In the genomic region with DNA sequence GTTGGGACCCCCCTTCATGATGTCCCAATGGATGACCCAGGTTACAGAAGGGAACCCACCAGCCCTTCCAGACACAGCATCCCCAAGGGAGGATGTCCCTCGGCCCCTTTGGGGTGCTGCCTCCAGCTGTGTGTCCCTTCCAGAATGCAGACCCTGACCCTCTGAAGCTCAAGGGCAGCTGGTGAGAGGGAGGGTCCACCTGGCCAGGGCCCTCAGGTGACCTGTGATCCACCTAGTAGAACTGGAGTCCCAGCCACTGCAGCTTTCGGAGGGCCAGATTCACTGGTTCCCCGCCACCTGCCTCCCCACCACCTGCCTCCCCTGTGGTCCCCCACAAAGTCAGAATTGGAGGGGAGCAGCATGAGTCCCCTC, we compare ENCODE assay signal across 26 cellular contexts. TPM values are rescaled to one million over a fixed set of nuclear protein-coding genes. Genes with fewer than 3 reads are reported as not detected.
DNase-seq lines count a peak whose midpoint lies in the region; ATAC-seq, FAIRE-seq and TF ChIP-seq lines count a peak whose summit lies in the region.
"Had no signal": no experiment of that assay in that cellular context is flagged by ENCODE, and none has a peak within 500 bp of the region (broad histone marks: within the 10 kb centered on the region; RNA-seq: fewer than 3 reads in every experiment).

No MANE protein-coding gene starts in this region.

- H3K36me3 Mint-ChIP-seq in activated CD4-positive, alpha-beta T cell treated with anti-CD3 and anti-CD28 coated beads for 36 hours (ENCODE audit: low read depth): peaks cover 75% of the 10 kb centered on the region
- no peaks in the 10 kb centered on the region for H3K36me3 Mint-ChIP-seq in activated CD4-positive, alpha-beta T cell treated with anti-CD3 and anti-CD28 coated beads, Interleukin-2, amount 10 ng/mL, durations not matched to agents 7 days and 5 days (ENCODE audit: low read depth)
- H3K36me3 Mint-ChIP-seq in stimulated activated effector memory CD8-positive, alpha-beta T cell treated with anti-CD3 and anti-CD28 coated beads, Interleukin-12 subunit alpha, Interleukin-12 subunit beta, amount 100 ng/mL, for 72 hours: peaks cover 60% of the 10 kb centered on the region
- H3K36me3 Mint-ChIP-seq: CD4-positive, alpha-beta memory T cell had no signal

- H3K27me3 Mint-ChIP-seq in activated CD4-positive, alpha-beta T cell treated with anti-CD3 and anti-CD28 coated beads for 36 hours: no peaks in the 10 kb centered on the region
- H3K27me3 Mint-ChIP-seq in activated CD4-positive, alpha-beta T cell treated with anti-CD3 and anti-CD28 coated beads, Interleukin-2, amount 10 ng/mL, durations not matched to agents 7 days and 5 days: no peaks in the 10 kb centered on the region
- H3K27me3 Mint-ChIP-seq: CD4-positive, alpha-beta memory T cell had no signal

- TF ChIP-seq CTCF in VCaP (conservative IDR thresholded peaks at IDR 0.05) (no peak), kidney (IDR thresholded peaks at IDR 0.05; ENCODE audit: borderline replicate concordance, extremely low read depth, insufficient read depth) (no peak), Peyer's patch (IDR thresholded peaks at IDR 0.05) (no peak), mammary epithelial cell (conservative IDR thresholded peaks at IDR 0.05 in 1 of 2, IDR thresholded peaks at IDR 0.05 in 1 of 2; ENCODE audit: extremely low read depth in 1 of 2, insufficient read depth in 1 of 2, low read depth in 1 of 2, low read length in 2 of 2) (no peak)

- no peak overlapping the region for H3K9ac ChIP-seq in kidney (ENCODE audit: low read length in 2 of 2)
- no peak overlapping the region for H3K9ac ChIP-seq in mammary epithelial cell (ENCODE audit: insufficient read depth, low read length)
- H3K9ac ChIP-seq: BLaER1 had no signal

- 73% methylated on average over 3 of the region's 3 CpGs for WGBS in mammary epithelial cell (ENCODE audit: low coverage, missing lambda C conversion rate)

- no peaks in the 10 kb centered on the region for H3K9me3 Mint-ChIP-seq in activated CD4-positive, alpha-beta T cell treated with anti-CD3 and anti-CD28 coated beads for 36 hours (ENCODE audit: low read depth)
- H3K9me3 Mint-ChIP-seq in activated CD4-positive, alpha-beta T cell treated with anti-CD3 and anti-CD28 coated beads, Interleukin-2, amount 10 ng/mL, durations not matched to agents 7 days and 5 days: no peaks in the 10 kb centered on the region
- H3K9me3 Mint-ChIP-seq in stimulated activated effector memory CD8-positive, alpha-beta T cell treated with anti-CD3 and anti-CD28 coated beads, Interleukin-12 subunit alpha, Interleukin-12 subunit beta, amount 100 ng/mL, for 72 hours: no peaks in the 10 kb centered on the region

- dilution Hi-C loops in mammary epithelial cell (cut with HindIII; ENCODE audit: low sequenced_read_pairs): no loop called here

- H3K27ac ChIP-seq in VCaP (peak overlapping the region; percentile 66), kidney (ENCODE audit: low read depth in 2 of 2, low read length in 2 of 2) (no peak overlapping the region), Peyer's patch (peak overlapping the region in 2 of 4 donors; percentile 67 to 78), mammary epithelial cell (ENCODE audit: insufficient read depth, low read depth, low read length) (no peak overlapping the region)
- H3K27ac ChIP-seq: 22Rv1, BLaER1 had no signal

- H3K9me3 ChIP-seq in kidney (ENCODE audit: control insufficient read depth in 1 of 2, low read length in 2 of 2): no peaks in the 10 kb centered on the region
- no peaks in the 10 kb centered on the region for H3K9me3 ChIP-seq in Peyer's patch
- no peaks in the 10 kb centered on the region for H3K9me3 ChIP-seq in mammary epithelial cell (replicated peaks; ENCODE audit: insufficient read depth, low read length)
- H3K9me3 ChIP-seq: BLaER1 had no signal

- FAIRE-seq in kidney (lab: Jason Lieb, UNC): no peak
- FAIRE-seq: GM12892, HTR-8/SVneo had no signal

- H3K4me1 ChIP-seq in kidney (ENCODE audit: control insufficient read depth in 1 of 2, insufficient read depth in 1 of 2, low read depth in 1 of 2, low read length in 2 of 2) (no peaks in the 10 kb centered on the region), Peyer's patch (peaks cover 0 to 8% (median 0%) of the 10 kb centered on the region in 4 donors), mammary epithelial cell (ENCODE audit: insufficient read depth, low read length) (no peaks in the 10 kb centered on the region)

- peaks cover 46% of the 10 kb centered on the region for H3K4me1 Mint-ChIP-seq in activated CD4-positive, alpha-beta T cell treated with anti-CD3 and anti-CD28 coated beads for 36 hours
- H3K4me1 Mint-ChIP-seq in activated CD4-positive, alpha-beta T cell treated with anti-CD3 and anti-CD28 coated beads, Interleukin-2, amount 10 ng/mL, durations not matched to agents 7 days and 5 days: peaks cover 18% of the 10 kb centered on the region
- H3K4me1 Mint-ChIP-seq in stimulated activated effector memory CD8-positive, alpha-beta T cell treated with anti-CD3 and anti-CD28 coated beads, Interleukin-12 subunit alpha, Interleukin-12 subunit beta, amount 100 ng/mL, for 72 hours: peaks cover 43% of the 10 kb centered on the region

- no peaks in the 10 kb centered on the region for H4K20me1 ChIP-seq in mammary epithelial cell (ENCODE audit: insufficient read depth, low read length)
- H4K20me1 ChIP-seq: BLaER1 had no signal

- intact Hi-C loops in activated CD4-positive, alpha-beta T cell treated with anti-CD3 and anti-CD28 coated beads for 36 hours (cut with DNase I, micrococcal nuclease): loop anchor here in 1 of 2 experiments (2.0 kb wide), 2 partner anchors 17 to 37 kb away; no protein-coding TSS in a partner anchor
- intact Hi-C loops in kidney (cut with DNase I): loop anchor here (10.0 kb wide), 1 partner anchor 131 kb away; no protein-coding TSS in a partner anchor
- intact Hi-C loops in mammary epithelial cell (cut with micrococcal nuclease): loop anchor here (2.0 to 5.0 kb wide), 2 partner anchors 75 to 444 kb away; no protein-coding TSS in a partner anchor

- no peaks in the 10 kb centered on the region for H3K79me2 ChIP-seq in mammary epithelial cell (ENCODE audit: insufficient read depth, low read length)

- no peak overlapping the region for H3K4me2 ChIP-seq in mammary epithelial cell (ENCODE audit: insufficient read depth, low read depth, low read length)
- H3K4me2 ChIP-seq: BLaER1 had no signal

- no peaks in the 10 kb centered on the region for H3K36me3 ChIP-seq in kidney (ENCODE audit: control insufficient read depth in 1 of 2, insufficient read depth in 2 of 2, low read length in 2 of 2)
- H3K36me3 ChIP-seq in Peyer's patch: no peaks in the 10 kb centered on the region
- H3K36me3 ChIP-seq in mammary epithelial cell (ENCODE audit: insufficient read depth, low read length): no peaks in the 10 kb centered on the region
- H3K36me3 ChIP-seq: BLaER1 had no signal

- no peak for ATAC-seq in activated CD4-positive, alpha-beta T cell treated with anti-CD3 and anti-CD28 coated beads for 36 hours
- ATAC-seq in stimulated activated effector memory CD8-positive, alpha-beta T cell treated with anti-CD3 and anti-CD28 coated beads, Interleukin-12 subunit alpha, Interleukin-12 subunit beta, amount 100 ng/mL, for 72 hours: no peak
- no peak for ATAC-seq in HG02798 (IDR thresholded peaks at IDR 0.05; ENCODE audit: poor library complexity, unreplicated experiment)
- ATAC-seq: Panc1 had no signal

- no TSS peak for BruUV-seq in mammary epithelial cell (replicated peaks; lab: Mats Ljungman, UMichigan)

- POLR2A ChIA-PET in activated CD4-positive, alpha-beta T cell treated with anti-CD3 and anti-CD28 coated beads for 36 hours (lab: Charles Lee): interaction anchor here (0.9 kb wide), 1 partner anchor 17 kb away, joined by 5 read pairs; no protein-coding TSS in a partner anchor
- POLR2A ChIA-PET in activated CD4-positive, alpha-beta T cell treated with anti-CD3 and anti-CD28 coated beads, Interleukin-2, amount 10 ng/mL, durations not matched to agents 7 days and 5 days (lab: Charles Lee): no interaction called here

- TF ChIP-seq POLR2A in Peyer's patch (IDR thresholded peaks at IDR 0.05): no peak

- DNase-seq in activated CD4-positive, alpha-beta T cell treated with anti-CD3 and anti-CD28 coated beads for 36 hours: no peak
- DNase-seq in activated CD4-positive, alpha-beta T cell treated with anti-CD3 and anti-CD28 coated beads, Interleukin-2, amount 10 ng/mL, durations not matched to agents 7 days and 5 days: no peak
- DNase-seq in kidney: peak; percentile 45
- DNase-seq in stimulated activated effector memory CD8-positive, alpha-beta T cell treated with anti-CD3 and anti-CD28 coated beads, Interleukin-12 subunit alpha, Interleukin-12 subunit beta, amount 100 ng/mL, for 72 hours (ENCODE audit: low spot score in 2 of 2): no peak
- DNase-seq in Peyer's patch: no peak
- no peak for DNase-seq in mammary epithelial cell
- DNase-seq: ACHN; CD4-positive, alpha-beta memory T cell; DND-41; GOT3; HCEC 1CT; IMR-90; NCI-H1105; NCI-H146; NCI-H2029; NCI-H2227 treated with DMSO at 0.1 percent for 48 hours; NCI-H510A; NCI-H748 treated with DMSO at 0.1 percent for 48 hours had no signal

- no peak overlapping the region for H3K4me3 Mint-ChIP-seq in activated CD4-positive, alpha-beta T cell treated with anti-CD3 and anti-CD28 coated beads for 36 hours
- H3K4me3 Mint-ChIP-seq in activated CD4-positive, alpha-beta T cell treated with anti-CD3 and anti-CD28 coated beads, Interleukin-2, amount 10 ng/mL, durations not matched to agents 7 days and 5 days: no peak overlapping the region
- peak overlapping the region; percentile 59 for H3K4me3 Mint-ChIP-seq in stimulated activated effector memory CD8-positive, alpha-beta T cell treated with anti-CD3 and anti-CD28 coated beads, Interleukin-12 subunit alpha, Interleukin-12 subunit beta, amount 100 ng/mL, for 72 hours
- H3K4me3 Mint-ChIP-seq: CD4-positive, alpha-beta memory T cell had no signal

- peak overlapping the region; percentile 92 for H3K27ac Mint-ChIP-seq in activated CD4-positive, alpha-beta T cell treated with anti-CD3 and anti-CD28 coated beads for 36 hours
- no peak overlapping the region for H3K27ac Mint-ChIP-seq in activated CD4-positive, alpha-beta T cell treated with anti-CD3 and anti-CD28 coated beads, Interleukin-2, amount 10 ng/mL, durations not matched to agents 7 days and 5 days
- H3K27ac Mint-ChIP-seq in stimulated activated effector memory CD8-positive, alpha-beta T cell treated with anti-CD3 and anti-CD28 coated beads, Interleukin-12 subunit alpha, Interleukin-12 subunit beta, amount 100 ng/mL, for 72 hours: peak overlapping the region; percentile 45
- H3K27ac Mint-ChIP-seq: CD4-positive, alpha-beta memory T cell had no signal

- H2AFZ ChIP-seq in mammary epithelial cell (ENCODE audit: low read depth, low read length): no peak overlapping the region

- CTCF ChIA-PET in activated CD4-positive, alpha-beta T cell treated with anti-CD3 and anti-CD28 coated beads for 36 hours (lab: Charles Lee): interaction anchor here (3.0 kb wide), 1 partner anchor 37 kb away, joined by 11 read pairs; no protein-coding TSS in a partner anchor
- CTCF ChIA-PET in activated CD4-positive, alpha-beta T cell treated with anti-CD3 and anti-CD28 coated beads, Interleukin-2, amount 10 ng/mL, durations not matched to agents 7 days and 5 days (lab: Charles Lee): interaction anchor here (0.5 to 3.0 kb wide), 4 partner anchors 14 to 1642 kb away, joined by 3 to 22 read pairs (median 6); no protein-coding TSS in a partner anchor
- CTCF ChIA-PET in mammary epithelial cell (lab: Charles Lee; ENCODE audit: low non-redundant PET): no interaction called here

- in situ Hi-C loops in mammary epithelial cell (cut with MboI; ENCODE audit: low sequenced_read_pairs in 2 of 2): no loop called here

- H3K4me3 ChIP-seq in kidney (ENCODE audit: low read length in 2 of 2) (no peak overlapping the region), Peyer's patch (no peak overlapping the region), mammary epithelial cell (replicated peaks in 1 of 3; ENCODE audit: insufficient read depth in 1 of 3, low read depth in 2 of 3, low read length in 3 of 3) (no peak overlapping the region)
- H3K4me3 ChIP-seq: BLaER1 had no signal

- H3K27me3 ChIP-seq in Peyer's patch: no peaks in the 10 kb centered on the region
- H3K27me3 ChIP-seq in mammary epithelial cell (ENCODE audit: insufficient read depth, low read length): peaks cover 2% of the 10 kb centered on the region
- H3K27me3 ChIP-seq: BLaER1 had no signal

RNA-seq across cellular contexts. Expression of gene TFF1, which starts 9.6 kb away (rescaled TPM):
- total RNA-seq in activated CD4-positive, alpha-beta T cell treated with anti-CD3 and anti-CD28 coated beads for 36 hours: not detected
- total RNA-seq in activated CD4-positive, alpha-beta T cell treated with anti-CD3 and anti-CD28 coated beads, Interleukin-2, amount 10 ng/mL, durations not matched to agents 7 days and 5 days: not detected
- total RNA-seq in kidney: not detected
- not detected for polyA plus RNA-seq in kidney (ENCODE audit: insufficient read depth, low read depth, low replicate concordance)
- total RNA-seq in Peyer's patch: 100 to 1,000 TPM in 2 of 4 donors, 10 to 100 TPM in 1, not detected in 1; 32.4 to 136 (median 103) TPM
- total RNA-seq in mammary epithelial cell: not detected
- not detected for polyA plus RNA-seq in mammary epithelial cell
- polyA minus RNA-seq in mammary epithelial cell: not detected
- total RNA-seq: CD4-positive, alpha-beta memory T cell; IMR-90; SK-MEL-5 had no signal
- polyA plus RNA-seq: CD4-positive, alpha-beta memory T cell; IMR-90 had no signal

RNA-seq across cellular contexts. Expression of gene TMPRSS3, which starts 19.9 kb away (rescaled TPM):
- 100 to 1,000 TPM in 1 of 2 experiments, 10 to 100 TPM in 1; 99.1 to 113 TPM for total RNA-seq in activated CD4-positive, alpha-beta T cell treated with anti-CD3 and anti-CD28 coated beads for 36 hours
- 1 to 10 TPM; 7.4 to 8.9 TPM for total RNA-seq in activated CD4-positive, alpha-beta T cell treated with anti-CD3 and anti-CD28 coated beads, Interleukin-2, amount 10 ng/mL, durations not matched to agents 7 days and 5 days
- 15.4 TPM for total RNA-seq in kidney
- 3.0 TPM for polyA plus RNA-seq in kidney (ENCODE audit: insufficient read depth, low read depth, low replicate concordance)
- 1 to 10 TPM in 1 of 4 donors, under 1 TPM in 1, not detected in 2; 0.54 to 2.5 TPM for total RNA-seq in Peyer's patch
- 1 to 10 TPM in 1 of 2 donors, not detected in 1; 2.8 TPM for total RNA-seq in mammary epithelial cell
- not detected for polyA plus RNA-seq in mammary epithelial cell
- not detected for polyA minus RNA-seq in mammary epithelial cell
- total RNA-seq: IMR-90 had no signal
- polyA plus RNA-seq: IMR-90 had no signal

RNA-seq across cellular contexts. Expression of gene TFF2, which starts 25.2 kb away (rescaled TPM):
- not detected for total RNA-seq in activated CD4-positive, alpha-beta T cell treated with anti-CD3 and anti-CD28 coated beads for 36 hours
- not detected for total RNA-seq in activated CD4-positive, alpha-beta T cell treated with anti-CD3 and anti-CD28 coated beads, Interleukin-2, amount 10 ng/mL, durations not matched to agents 7 days and 5 days
- total RNA-seq in kidney: not detected
- polyA plus RNA-seq in kidney (ENCODE audit: insufficient read depth, low read depth, low replicate concordance): not detected
- total RNA-seq in Peyer's patch: 1 to 10 TPM in 1 of 4 donors, not detected in 3; 6.7 TPM
- not detected for total RNA-seq in mammary epithelial cell
- not detected for polyA plus RNA-seq in mammary epithelial cell
- polyA minus RNA-seq in mammary epithelial cell: not detected
- total RNA-seq: CD4-positive, alpha-beta memory T cell; IMR-90; SK-MEL-5 had no signal
- polyA plus RNA-seq: CD4-positive, alpha-beta memory T cell; IMR-90 had no signal

RNA-seq across cellular contexts. Expression of gene UBASH3A, which starts 27.8 kb away (rescaled TPM):
- 10 to 100 TPM; 37.3 to 39.0 TPM for total RNA-seq in activated CD4-positive, alpha-beta T cell treated with anti-CD3 and anti-CD28 coated beads for 36 hours
- 10 to 100 TPM; 77.4 to 83.7 TPM for total RNA-seq in activated CD4-positive, alpha-beta T cell treated with anti-CD3 and anti-CD28 coated beads, Interleukin-2, amount 10 ng/mL, durations not matched to agents 7 days and 5 days
- total RNA-seq in kidney (2.7 TPM), Peyer's patch (10 to 100 TPM in 1 of 4 donors, 1 to 10 TPM in 3; 3.9 to 14.0 (median 5.3) TPM), mammary epithelial cell (not detected)
- polyA plus RNA-seq in kidney (ENCODE audit: insufficient read depth, low read depth, low replicate concordance) (not detected), mammary epithelial cell (not detected)
- polyA minus RNA-seq in mammary epithelial cell: not detected
- total RNA-seq: IMR-90, SK-MEL-5 had no signal
- polyA plus RNA-seq: IMR-90 had no signal
